8 cellular contexts compared by ENCODE assay signal in the genomic region with DNA sequence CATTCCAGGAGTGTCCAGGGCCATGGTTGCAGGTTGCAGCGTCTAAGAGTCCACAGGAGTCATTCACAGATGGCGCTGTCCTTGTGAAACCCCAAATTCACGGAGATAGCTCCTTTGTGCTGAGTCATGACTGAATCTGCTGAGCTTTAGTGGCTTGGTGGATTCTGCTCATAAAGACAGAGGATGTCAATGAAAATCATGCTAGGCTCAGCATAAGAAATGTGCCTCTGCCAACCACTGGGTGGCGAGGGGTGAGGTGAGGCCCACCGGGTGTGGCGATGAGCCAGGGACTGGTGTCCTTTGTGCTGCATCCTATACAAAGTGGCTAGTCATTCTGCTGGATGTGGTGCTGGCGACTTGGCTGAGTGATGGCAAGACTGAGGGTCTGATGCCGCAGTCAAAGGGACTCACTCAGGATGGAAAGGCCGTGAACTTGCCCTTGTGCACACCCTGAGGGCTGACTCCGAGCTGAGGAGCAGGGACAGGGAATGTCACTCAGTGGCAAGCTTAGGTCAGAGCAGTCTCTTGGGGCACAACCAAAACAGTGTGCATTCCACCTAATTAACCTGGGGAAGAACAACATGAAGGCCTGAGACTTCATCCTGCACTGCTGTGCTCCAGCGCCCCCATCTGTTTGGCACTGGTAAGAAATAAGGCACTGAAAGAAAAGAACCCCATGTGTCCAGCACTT.
A peak's percentile ranks its signal among the peaks of the same experiment; 100 is the strongest.
DNase-seq lines count a peak whose midpoint lies in the region; FAIRE-seq and TF ChIP-seq lines count a peak whose summit lies in the region.

No MANE protein-coding gene starts in this region.

- intact Hi-C loops in A673 (cut with micrococcal nuclease; ENCODE audit: unreplicated experiment), result loop anchor here (10.0 kb wide), 2 partner anchors 295 to 1335 kb away; no protein-coding TSS in a partner anchor
- intact Hi-C loops in sigmoid colon (cut with DNase I), result loop anchor here (10.0 kb wide), 1 partner anchor 1335 kb away; no protein-coding TSS in a partner anchor

- H2AFZ ChIP-seq in neural progenitor cell (replicated peaks), result no peak overlapping the region

- no peak overlapping the region for H3K9ac ChIP-seq in neural progenitor cell

- H3K4me3 Mint-ChIP-seq in neural progenitor cell, result no peak overlapping the region
- no peak overlapping the region for H3K4me3 Mint-ChIP-seq in immature natural killer cell

- H3K9me3 ChIP-seq in A673 (ENCODE audit: low read depth, low read length, poor library complexity, severe bottlenecking) (no peaks in the 10 kb centered on the region), neural progenitor cell (ENCODE audit: low read depth) (no peaks in the 10 kb centered on the region), Peyer's patch (no peaks in the 10 kb centered on the region), sigmoid colon (no peaks in the 10 kb centered on the region)

- TF ChIP-seq CTCF in A673 (conservative IDR thresholded peaks at IDR 0.05; ENCODE audit: low read depth, low read length), result peak; percentile 53
- TF ChIP-seq CTCF in neural progenitor cell (IDR thresholded peaks at IDR 0.05), result peak; percentile 64
- no peak for TF ChIP-seq CTCF in Peyer's patch (IDR thresholded peaks at IDR 0.05)
- TF ChIP-seq CTCF in sigmoid colon (IDR thresholded peaks at IDR 0.05), result no peak

- DNase-seq in A673 (ENCODE audit: low spot score) (peak; percentile 77), GM12892 (ENCODE audit: insufficient read length) (no peak), NCI-H748 (lab: John Stamatoyannopoulos, UW; ENCODE audit: unreplicated experiment) (peak; percentile 50), cerebellar cortex (ENCODE audit: low spot score) (peak; percentile 42), neural progenitor cell (ENCODE audit: low spot score) (peak; percentile 66), Peyer's patch (no peak), sigmoid colon (no peak), immature natural killer cell (no peak)

- H3K27me3 Mint-ChIP-seq in neural progenitor cell (ENCODE audit: insufficient read depth, low read depth) (peaks cover 4% of the 10 kb centered on the region), immature natural killer cell (ENCODE audit: low read depth in 3 of 3) (no peaks in the 10 kb centered on the region)

- POLR2A ChIA-PET in A673 (lab: Charles Lee; ENCODE audit: low non-redundant PET), result no interaction called here

- H3K4me1 ChIP-seq in A673 (ENCODE audit: insufficient read depth, low read length, poor library complexity, severe bottlenecking), result no peaks in the 10 kb centered on the region
- H3K4me1 ChIP-seq in neural progenitor cell, result no peaks in the 10 kb centered on the region
- H3K4me1 ChIP-seq in Peyer's patch, result no peaks in the 10 kb centered on the region
- peaks cover 0 to 7% (median 3%) of the 10 kb centered on the region in 4 donors for H3K4me1 ChIP-seq in sigmoid colon

- CTCF ChIA-PET in A673 (lab: Charles Lee), result no interaction called here

- no peaks in the 10 kb centered on the region for H3K79me2 ChIP-seq in neural progenitor cell (ENCODE audit: low read depth)

- H3K4me2 ChIP-seq in neural progenitor cell, result no peak overlapping the region

- H3K27ac Mint-ChIP-seq in neural progenitor cell (no peak overlapping the region), immature natural killer cell (no peak overlapping the region)

- H3K27ac ChIP-seq in A673 (ENCODE audit: low read depth, low read length, poor library complexity, severe bottlenecking), result no peak overlapping the region
- H3K27ac ChIP-seq in neural progenitor cell, result no peak overlapping the region
- H3K27ac ChIP-seq in Peyer's patch, result no peak overlapping the region
- H3K27ac ChIP-seq in sigmoid colon, result no peak overlapping the region

- 88 to 93% methylated on average over 11 of the region's 11 CpGs for WGBS in sigmoid colon, 2 donors

- peaks cover 10% of the 10 kb centered on the region for H3K4me1 Mint-ChIP-seq in neural progenitor cell
- H3K4me1 Mint-ChIP-seq in immature natural killer cell, result peaks cover 4 to 11% of the 10 kb centered on the region in 2 donors

- H4K20me1 ChIP-seq in neural progenitor cell (ENCODE audit: low read depth), result peaks cover 5% of the 10 kb centered on the region

- H3F3A ChIP-seq in neural progenitor cell (ENCODE audit: low read depth), result peaks cover 3% of the 10 kb centered on the region

- peaks cover 6% of the 10 kb centered on the region for H3K36me3 ChIP-seq in A673 (ENCODE audit: insufficient read depth, low read length, poor library complexity, severe bottlenecking)
- H3K36me3 ChIP-seq in neural progenitor cell, result no peaks in the 10 kb centered on the region
- H3K36me3 ChIP-seq in Peyer's patch, result peaks cover 0 to 4% (median 0%) of the 10 kb centered on the region in 3 donors
- no peaks in the 10 kb centered on the region for H3K36me3 ChIP-seq in sigmoid colon

- H3K4me3 ChIP-seq in A673 (ENCODE audit: low read depth, low read length, poor library complexity, severe bottlenecking) (no peak overlapping the region), neural progenitor cell (no peak overlapping the region), Peyer's patch (no peak overlapping the region), sigmoid colon (no peak overlapping the region)

- no peak for TF ChIP-seq POLR2A in GM12892 (IDR thresholded peaks at IDR 0.05; ENCODE audit: low read depth, low read length)
- TF ChIP-seq POLR2A in Peyer's patch (IDR thresholded peaks at IDR 0.05), result no peak
- TF ChIP-seq POLR2A in sigmoid colon (IDR thresholded peaks at IDR 0.05), result no peak

- H3K9me3 Mint-ChIP-seq in neural progenitor cell (peaks cover 14% of the 10 kb centered on the region), immature natural killer cell (no peaks in the 10 kb centered on the region)

- H3K27me3 ChIP-seq in A673 (replicated peaks; ENCODE audit: insufficient read depth, low read depth, low read length, poor library complexity) (no peaks in the 10 kb centered on the region), neural progenitor cell (no peaks in the 10 kb centered on the region), Peyer's patch (no peaks in the 10 kb centered on the region), sigmoid colon (no peaks in the 10 kb centered on the region)

- no TSS peak for BruUV-seq in A673 (replicated peaks; lab: Mats Ljungman, UMichigan)

- no peak for TF ChIP-seq EP300 in sigmoid colon (IDR thresholded peaks at IDR 0.05)

- peaks cover 36% of the 10 kb centered on the region for H3K36me3 Mint-ChIP-seq in neural progenitor cell
- peaks cover 0 to 4% (median 0%) of the 10 kb centered on the region in 3 donors for H3K36me3 Mint-ChIP-seq in immature natural killer cell

- FAIRE-seq in GM12892 (lab: Jason Lieb, UNC), result peak; percentile 60

Comparison
In these comparisons a context has a peak if more than half of its experiments do, and no peak if none do; other contexts are left out.
1. DNase-seq: peak in A673 (single experiment), NCI-H748 (single experiment), cerebellar cortex (single experiment) and neural progenitor cell (single experiment); none in GM12892 (single experiment), Peyer's patch (0 of 3), sigmoid colon (single experiment) and immature natural killer cell (0 of 3).
2. CTCF ChIP-seq: peak in A673 (single experiment) and neural progenitor cell (single experiment); none in Peyer's patch (0 of 6) and sigmoid colon (0 of 4).